8 cellular contexts compared by ENCODE assay signal in the genomic region with DNA sequence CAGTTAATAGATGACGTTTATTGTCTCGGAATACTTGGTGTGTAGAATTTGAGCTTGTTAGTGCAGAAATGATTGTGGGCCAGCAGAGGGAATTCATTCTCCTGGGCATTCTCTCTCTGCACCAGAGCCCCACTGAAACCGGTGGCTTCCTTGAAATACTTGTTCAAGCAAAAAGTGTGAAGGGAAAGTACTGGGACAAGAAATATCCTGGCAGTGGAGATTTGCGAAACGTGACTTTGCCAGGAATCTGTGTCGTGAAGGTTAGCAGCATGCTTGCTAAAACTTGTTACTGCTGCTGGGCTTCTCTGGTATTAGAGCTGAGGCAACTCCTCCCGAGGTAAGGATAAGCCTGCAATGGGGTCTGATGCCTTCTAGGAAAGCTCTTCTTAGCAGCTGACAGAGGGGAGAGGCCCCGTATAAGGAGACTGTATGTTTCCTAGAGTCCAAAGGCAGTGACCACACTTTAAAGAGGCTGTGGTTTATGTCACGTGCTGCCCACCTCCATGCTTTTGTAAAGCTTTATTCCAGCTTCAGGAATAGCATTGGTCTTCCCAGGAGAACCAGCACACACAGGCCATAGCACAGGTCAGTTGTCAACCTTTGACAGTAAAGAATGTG. TPM values are rescaled to one million over a fixed set of nuclear protein-coding genes. Genes with fewer than 3 reads are reported as not detected.
A peak's percentile ranks its signal among the peaks of the same experiment; 100 is the strongest.
DNase-seq lines count a peak whose midpoint lies in the region; ATAC-seq and TF ChIP-seq lines count a peak whose summit lies in the region.

No MANE protein-coding gene starts in this region.

- DNase-seq in activated naive CD4-positive, alpha-beta T cell treated with anti-CD3 and anti-CD28 coated beads, Interleukin-2, amount 50 U/mL, for 72 hours (ENCODE audit: low spot score in 2 of 2) = no peak
- DNase-seq in mammary epithelial cell (peak; percentile 58), lung (ENCODE audit: low spot score) (no peak), transverse colon (no peak), SW 1271 (lab: John Stamatoyannopoulos, UW) (no peak), SIG-M5 treated with dmso at 0.1 percent for 504 hours (lab: John Stamatoyannopoulos, UW; ENCODE audit: unreplicated experiment) (no peak), HUDEP-2 (lab: John Stamatoyannopoulos, UW; ENCODE audit: unreplicated experiment in 76 of 76) (no peak)

- H3K27ac ChIP-seq in mammary epithelial cell (ENCODE audit: insufficient read depth, low read depth, low read length) (peak overlapping the region; percentile 93), lung (ENCODE audit: low read depth in 1 of 2, low read length in 1 of 2) (peak overlapping the region; percentile 38 to 49), transverse colon (peak overlapping the region; percentile 95 to 97 (median 96))

- no peak overlapping the region for H2AFZ ChIP-seq in mammary epithelial cell (ENCODE audit: low read depth, low read length)

- H3K27me3 ChIP-seq in mammary epithelial cell (ENCODE audit: insufficient read depth, low read length) = no peaks in the 10 kb centered on the region
- H3K27me3 ChIP-seq in lung (ENCODE audit: control insufficient read depth, insufficient read depth) = no peaks in the 10 kb centered on the region
- H3K27me3 ChIP-seq in transverse colon = peaks cover 10% of the 10 kb centered on the region

- H3K36me3 ChIP-seq in mammary epithelial cell (ENCODE audit: insufficient read depth, low read length) = peaks cover 14% of the 10 kb centered on the region
- H3K36me3 ChIP-seq in lung (ENCODE audit: control insufficient read depth in 2 of 2, insufficient read depth in 2 of 2, low read length in 2 of 2) = no peaks in the 10 kb centered on the region
- no peaks in the 10 kb centered on the region for H3K36me3 ChIP-seq in transverse colon

- H4K20me1 ChIP-seq in mammary epithelial cell (ENCODE audit: insufficient read depth, low read length) = no peaks in the 10 kb centered on the region

- dilution Hi-C loops in mammary epithelial cell (cut with HindIII; ENCODE audit: low sequenced_read_pairs) = no loop called here

- CTCF ChIA-PET in mammary epithelial cell (lab: Charles Lee; ENCODE audit: low non-redundant PET) = interaction anchor here (0.6 to 2.5 kb wide), 7 partner anchors 11 to 220 kb away, joined by 3 to 38 read pairs (median 4); no protein-coding TSS in a partner anchor

- H3K4me3 ChIP-seq in mammary epithelial cell (replicated peaks in 1 of 3; ENCODE audit: insufficient read depth in 1 of 3, low read depth in 2 of 3, low read length in 3 of 3) (peak overlapping the region; percentile 86 to 95 (median 87)), lung (peak overlapping the region; percentile 84), transverse colon (peak overlapping the region in 3 of 4 donors; percentile 74 to 83 (median 82))

- no TSS peak for BruUV-seq in mammary epithelial cell (replicated peaks; lab: Mats Ljungman, UMichigan)

- intact Hi-C loops in mammary epithelial cell (cut with micrococcal nuclease) (loop anchor here (1.0 to 5.0 kb wide), 4 partner anchors 33 to 257 kb away; no protein-coding TSS in a partner anchor), transverse colon (cut with DNase I; ENCODE audit: low total_unique reads) (no loop called here)

- TF ChIP-seq CTCF in mammary epithelial cell (conservative IDR thresholded peaks at IDR 0.05 in 1 of 2, IDR thresholded peaks at IDR 0.05 in 1 of 2; ENCODE audit: extremely low read depth in 1 of 2, insufficient read depth in 1 of 2, low read depth in 1 of 2, low read length in 2 of 2) (peak in 1 of 2 donors; percentile 30), lung (IDR thresholded peaks at IDR 0.05; ENCODE audit: control extremely low read depth, extremely low read depth) (no peak), transverse colon (IDR thresholded peaks at IDR 0.05) (peak in 2 of 5 experiments; percentile 7 to 34)

- no peaks in the 10 kb centered on the region for H3K27me3 Mint-ChIP-seq in activated naive CD4-positive, alpha-beta T cell treated with anti-CD3 and anti-CD28 coated beads, Interleukin-2, amount 50 U/mL, for 24 hours

- peaks cover 2% of the 10 kb centered on the region for H3K36me3 Mint-ChIP-seq in activated naive CD4-positive, alpha-beta T cell treated with anti-CD3 and anti-CD28 coated beads, Interleukin-2, amount 50 U/mL, for 24 hours
- H3K36me3 Mint-ChIP-seq in activated naive CD4-positive, alpha-beta T cell treated with anti-CD3 and anti-CD28 coated beads, Interleukin-2, amount 50 U/mL, for 72 hours = no peaks in the 10 kb centered on the region

- H3K79me2 ChIP-seq in mammary epithelial cell (ENCODE audit: insufficient read depth, low read length) = peaks cover 75% of the 10 kb centered on the region

- no peaks in the 10 kb centered on the region for H3K9me3 ChIP-seq in mammary epithelial cell (replicated peaks; ENCODE audit: insufficient read depth, low read length)
- no peaks in the 10 kb centered on the region for H3K9me3 ChIP-seq in lung (ENCODE audit: control insufficient read depth in 2 of 2, insufficient read depth in 1 of 2, low read length in 1 of 2)
- no peaks in the 10 kb centered on the region for H3K9me3 ChIP-seq in transverse colon

- no peak for TF ChIP-seq EP300 in transverse colon (IDR thresholded peaks at IDR 0.05; ENCODE audit: low read depth)

- TF ChIP-seq POLR2A in transverse colon (IDR thresholded peaks at IDR 0.05) = peak; percentile 50

- WGBS in mammary epithelial cell (ENCODE audit: low coverage, missing lambda C conversion rate) = 0% methylated on average over 9 of the region's 9 CpGs
- WGBS in lung, 2 donors = 16 to 24% methylated on average over 9 of the region's 9 CpGs
- 0 to 29% methylated on average over 2 to 9 of the region's 9 CpGs for WGBS in transverse colon (ENCODE audit: low coverage in 1 of 2), 2 donors

- in situ Hi-C loops in mammary epithelial cell (cut with MboI; ENCODE audit: low sequenced_read_pairs in 2 of 2) (no loop called here), transverse colon (cut with MboI; ENCODE audit: low pct_ligation_motif_present in 1 of 4, low pct_unique_long_range_greater_than_20kb in 1 of 4, low sequenced_read_pairs in 3 of 4) (no loop called here)

- H3K4me1 Mint-ChIP-seq in activated naive CD4-positive, alpha-beta T cell treated with anti-CD3 and anti-CD28 coated beads, Interleukin-2, amount 50 U/mL, for 24 hours = peaks cover 25% of the 10 kb centered on the region

- peak overlapping the region; percentile 83 for H3K4me2 ChIP-seq in mammary epithelial cell (ENCODE audit: insufficient read depth, low read depth, low read length)

- H3K27ac Mint-ChIP-seq in activated naive CD4-positive, alpha-beta T cell treated with anti-CD3 and anti-CD28 coated beads, Interleukin-2, amount 50 U/mL, for 24 hours = peak overlapping the region; percentile 84
- H3K27ac Mint-ChIP-seq in activated naive CD4-positive, alpha-beta T cell treated with anti-CD3 and anti-CD28 coated beads, Interleukin-2, amount 50 U/mL, for 72 hours = peak overlapping the region in 1 of 2 donors; percentile 20

- peak overlapping the region; percentile 89 for H3K4me3 Mint-ChIP-seq in activated naive CD4-positive, alpha-beta T cell treated with anti-CD3 and anti-CD28 coated beads, Interleukin-2, amount 50 U/mL, for 24 hours

- no peak for ATAC-seq in activated naive CD4-positive, alpha-beta T cell treated with anti-CD3 and anti-CD28 coated beads, Interleukin-2, amount 50 U/mL, for 72 hours
- no peak for ATAC-seq in lung (ENCODE audit: insufficient read depth, low FRiP score)

- peak overlapping the region; percentile 99 for H3K9ac ChIP-seq in mammary epithelial cell (ENCODE audit: insufficient read depth, low read length)

- no peaks in the 10 kb centered on the region for H3K9me3 Mint-ChIP-seq in activated naive CD4-positive, alpha-beta T cell treated with anti-CD3 and anti-CD28 coated beads, Interleukin-2, amount 50 U/mL, for 24 hours
- no peaks in the 10 kb centered on the region for H3K9me3 Mint-ChIP-seq in activated naive CD4-positive, alpha-beta T cell treated with anti-CD3 and anti-CD28 coated beads, Interleukin-2, amount 50 U/mL, for 72 hours

- H3K4me1 ChIP-seq in mammary epithelial cell (ENCODE audit: insufficient read depth, low read length) (peaks cover 43% of the 10 kb centered on the region), lung (ENCODE audit: control insufficient read depth in 2 of 2, insufficient read depth in 2 of 2, low read length in 2 of 2) (peaks cover 4% of the 10 kb centered on the region in 2 donors), transverse colon (peaks cover 7 to 53% (median 33%) of the 10 kb centered on the region in 4 donors)

RNA-seq across cellular contexts. Expression of a gene that starts 2.1 kb away (rescaled TPM):
- 1 to 10 TPM; 3.4 to 5.0 TPM for total RNA-seq in activated naive CD4-positive, alpha-beta T cell treated with anti-CD3 and anti-CD28 coated beads, Interleukin-2, amount 50 U/mL, for 72 hours
- total RNA-seq in mammary epithelial cell (100 to 1,000 TPM; 562 to 887 TPM), lung (100 to 1,000 TPM in 1 of 2 donors, 10 to 100 TPM in 1; 84.7 to 105 TPM), transverse colon (100 to 1,000 TPM in 3 of 4 donors, 10 to 100 TPM in 1; 80.4 to 267 (median 207) TPM)
- polyA plus RNA-seq in mammary epithelial cell (134 TPM), lung (10 to 100 TPM; 13.2 to 19.1 TPM)
- polyA minus RNA-seq in mammary epithelial cell = 741 TPM

Comparison
In these comparisons a context has a peak if more than half of its experiments do, and no peak if none do; other contexts are left out.
1. H3K27ac ChIP-seq: peak in every context shown above with its lines; median percentile 96 in transverse colon; 93 in mammary epithelial cell; 44 in lung.
2. RNA of a gene that starts 2.1 kb away (total RNA-seq): 562 to 887 TPM in mammary epithelial cell, 80.4 to 267 TPM in transverse colon and 84.7 to 105 TPM in lung; 3.4 to 5.0 TPM in activated naive CD4-positive, alpha-beta T cell treated with anti-CD3 and anti-CD28 coated beads, Interleukin-2, amount 50 U/mL, for 72 hours; every median in the first group is over 10 times any median in the second.
3. Peak in every context shown above with its lines, with median percentiles within 50 percentile points of each other: H3K4me3 ChIP-seq.